Comparison of ENCODE assay signal across 17 cellular contexts in genomic region chr1:93905051-93905450, GRCh38. TPM values are rescaled to one million over a fixed set of nuclear protein-coding genes. Genes with fewer than 3 reads are reported as not detected.
DNase-seq lines count a peak whose midpoint lies in the region; ATAC-seq and TF ChIP-seq lines count a peak whose summit lies in the region.
"Had no signal": no experiment of that assay in that cellular context is flagged by ENCODE, and none has a peak within 500 bp of the region (broad histone marks: within the 10 kb centered on the region; RNA-seq: fewer than 3 reads in every experiment).

No MANE protein-coding gene starts in this region.

- no peak overlapping the region; the same call in 1 of the 2 replicates for H3K9ac ChIP-seq in OCI-LY1 (ENCODE audit: low read length)
- no peak overlapping the region for H3K9ac ChIP-seq in skeletal muscle satellite cell (ENCODE audit: low read depth, low read length)
- H3K9ac ChIP-seq: parathyroid adenoma had no signal

- no peak overlapping the region for H2AFZ ChIP-seq in OCI-LY1 (ENCODE audit: low read length)
- H2AFZ ChIP-seq: parathyroid adenoma had no signal

- H3K27me3 Mint-ChIP-seq in activated T-cell treated with anti-CD3 and anti-CD28 coated beads, Interleukin-2, amount 50 U/mL, for 72 hours (ENCODE audit: low read depth) = no peaks in the 10 kb centered on the region

- H3K4me3 Mint-ChIP-seq in activated T-cell treated with anti-CD3 and anti-CD28 coated beads, Interleukin-2, amount 50 U/mL, for 72 hours = peak overlapping the region in 1 of 2 donors; percentile 29
- H3K4me3 Mint-ChIP-seq: WTC11 had no signal

- no peak for DNase-seq in activated T-cell treated with anti-CD3 and anti-CD28 coated beads, Interleukin-2, amount 50 U/mL, for 72 hours
- DNase-seq in activated T-cell treated with anti-CD3 and anti-CD28 coated beads, Interleukin-2, amount 50 U/mL, for 48 hours = no peak
- DNase-seq in dermis blood vessel endothelial cell = peak; percentile 15
- DNase-seq in UCSD-AML1 (lab: John Stamatoyannopoulos, UW; ENCODE audit: unreplicated experiment) = no peak
- no peak for DNase-seq in omental fat pad (ENCODE audit: low spot score)
- DNase-seq in glomerular visceral epithelial cell (ENCODE audit: extremely low spot score) = no peak
- DNase-seq: activated T-cell treated with anti-CD3 and anti-CD28 coated beads, Interleukin-2, amount 50 U/mL, for 4 hours; DMS153; MG63; midbrain; SJCRH30 had no signal

- H4K20me1 ChIP-seq in OCI-LY1 (ENCODE audit: insufficient read depth, low read length) = no peaks in the 10 kb centered on the region

- peak overlapping the region; percentile 86 for H3K27ac ChIP-seq in OCI-LY1 (ENCODE audit: low read depth, low read length, poor library complexity, severe bottlenecking)
- H3K27ac ChIP-seq: gastroesophageal sphincter, parathyroid adenoma, SJCRH30, thoracic aorta had no signal

- H3K79me2 ChIP-seq in OCI-LY1 (ENCODE audit: insufficient read depth, low read length) = peaks cover 30% of the 10 kb centered on the region
- H3K79me2 ChIP-seq: parathyroid adenoma had no signal

- peaks cover 0 to under 1% of the 10 kb centered on the region in 2 donors for H3K9me3 Mint-ChIP-seq in activated T-cell treated with anti-CD3 and anti-CD28 coated beads, Interleukin-2, amount 50 U/mL, for 72 hours
- H3K9me3 Mint-ChIP-seq: activated T-cell treated with anti-CD3 and anti-CD28 coated beads, Interleukin-2, amount 50 U/mL, for 4 hours; WTC11 had no signal

- H3K9me2 ChIP-seq in OCI-LY1 (ENCODE audit: low read depth, low read length) = no peaks in the 10 kb centered on the region

- H3F3A ChIP-seq in OCI-LY1 (ENCODE audit: insufficient read depth, low read length) = 0 out of 2 replicates have a peak, but pooled peaks cover 2% of the 10 kb centered on the region

- no peaks in the 10 kb centered on the region for H3K27me3 ChIP-seq in OCI-LY1 (ENCODE audit: insufficient read depth, low read length)
- H3K27me3 ChIP-seq in skeletal muscle satellite cell (ENCODE audit: control insufficient read depth, insufficient read depth, low read length) = no peaks in the 10 kb centered on the region
- H3K27me3 ChIP-seq: gastroesophageal sphincter, MG63, SJCRH30 had no signal

- H3K4me1 Mint-ChIP-seq in activated T-cell treated with anti-CD3 and anti-CD28 coated beads, Interleukin-2, amount 50 U/mL, for 72 hours (ENCODE audit: low read depth) = peaks cover 50% of the 10 kb centered on the region

- TF ChIP-seq CTCF in OCI-LY1 (IDR thresholded peaks at IDR 0.05; ENCODE audit: low read length) = no peak
- no peak for TF ChIP-seq CTCF in omental fat pad (IDR thresholded peaks at IDR 0.05)

- H3K4me1 ChIP-seq in OCI-LY1 (ENCODE audit: insufficient read depth, low read length, severe bottlenecking) (peaks cover 66% of the 10 kb centered on the region), skeletal muscle satellite cell (ENCODE audit: control insufficient read depth, insufficient read depth, low read length) (peaks cover 31% of the 10 kb centered on the region)

- peaks cover 5 to 8% of the 10 kb centered on the region in 2 donors for H3K36me3 Mint-ChIP-seq in activated T-cell treated with anti-CD3 and anti-CD28 coated beads, Interleukin-2, amount 50 U/mL, for 72 hours (ENCODE audit: insufficient read depth in 2 of 2)
- H3K36me3 Mint-ChIP-seq: WTC11 had no signal

- no peaks in the 10 kb centered on the region for H3K36me3 ChIP-seq in OCI-LY1 (ENCODE audit: insufficient read depth, low read length)
- H3K36me3 ChIP-seq in skeletal muscle satellite cell (ENCODE audit: insufficient read depth, low read length) = peaks cover 10% of the 10 kb centered on the region
- H3K36me3 ChIP-seq: SJCRH30 had no signal

- H3K4me3 ChIP-seq in OCI-LY1 (ENCODE audit: low read depth, low read length, poor library complexity, severe bottlenecking) = peak overlapping the region; percentile 11
- H3K4me3 ChIP-seq in skeletal muscle satellite cell (ENCODE audit: low read length) = no peak overlapping the region
- H3K4me3 ChIP-seq: gastroesophageal sphincter, SJCRH30, thoracic aorta had no signal

- H3K4me2 ChIP-seq in OCI-LY1 (ENCODE audit: low read length) (peak overlapping the region; percentile 43; the same call in 1 of the 2 replicates), skeletal muscle satellite cell (ENCODE audit: low read length) (peak overlapping the region; percentile 11)

- H3K9me3 ChIP-seq in OCI-LY1 (ENCODE audit: low read length) = no peaks in the 10 kb centered on the region
- H3K9me3 ChIP-seq in skeletal muscle satellite cell (replicated peaks; ENCODE audit: low read length) = no peaks in the 10 kb centered on the region
- H3K9me3 ChIP-seq: gastroesophageal sphincter, MG63, SJCRH30, thoracic aorta had no signal

- no peak for ATAC-seq in activated T-cell treated with anti-CD3 and anti-CD28 coated beads, Interleukin-2, amount 50 U/mL, for 72 hours (replicated peaks in 1 of 2)
- ATAC-seq in omental fat pad (ENCODE audit: low FRiP score) = no peak
- ATAC-seq: activated T-cell treated with anti-CD3 and anti-CD28 coated beads, Interleukin-2, amount 50 U/mL, for 4 hours; gastroesophageal sphincter; WTC11 had no signal

- H3K27ac Mint-ChIP-seq in activated T-cell treated with anti-CD3 and anti-CD28 coated beads, Interleukin-2, amount 50 U/mL, for 72 hours = peak overlapping the region; percentile 50
- H3K27ac Mint-ChIP-seq: WTC11 had no signal

RNA-seq across cellular contexts. Expression of gene GCLM, which starts 4.2 kb away (rescaled TPM):
- 10 to 100 TPM; 22.6 to 30.5 TPM for total RNA-seq in activated T-cell treated with anti-CD3 and anti-CD28 coated beads, Interleukin-2, amount 50 U/mL, for 72 hours
- total RNA-seq in dermis blood vessel endothelial cell (19.4 and 33.7 TPM in 2 replicates), omental fat pad (10 to 100 TPM; 16.7 to 43.2 (median 27.7) TPM)
- 20.0 and 20.3 TPM in 2 replicates for total RNA-seq in skeletal muscle satellite cell (2012; rRNA removed)

RNA-seq across cellular contexts. Expression of gene DNTTIP2, which starts 26.0 kb away (rescaled TPM):
- total RNA-seq in activated T-cell treated with anti-CD3 and anti-CD28 coated beads, Interleukin-2, amount 50 U/mL, for 72 hours = 10 to 100 TPM; 75.7 to 85.0 TPM
- total RNA-seq in dermis blood vessel endothelial cell (33.2 and 40.4 TPM in 2 replicates), omental fat pad (10 to 100 TPM; 26.4 to 63.5 (median 41.0) TPM)
- 27.5 and 33.0 TPM in 2 replicates for total RNA-seq in skeletal muscle satellite cell (2012; rRNA removed)
